In genomic region chrY:7272556-7273195, GRCh38 we compare ENCODE assay signal across 8 cellular contexts.
DNase-seq lines count a peak whose midpoint lies in the region; ATAC-seq lines count a peak whose summit lies in the region.

No MANE protein-coding gene starts in this region.

- peak; percentile 0 for DNase-seq in DMS79 (lab: John Stamatoyannopoulos, UW)
- DNase-seq in activated effector memory CD4-positive, alpha-beta T cell treated with Interleukin-2 at 50 U/mL for 16 hours: peak; percentile 49
- DNase-seq in left lobe of liver (ENCODE audit: low spot score): peak; percentile 69
- DNase-seq in SHP77 (lab: John Stamatoyannopoulos, UW): no peak
- DNase-seq in central memory CD4-positive, alpha-beta T cell: no peak

- ATAC-seq in HG03460 (IDR thresholded peaks at IDR 0.05; ENCODE audit: unreplicated experiment): peak; percentile 35
- ATAC-seq in left lobe of liver: peak; percentile 65
- no peak for ATAC-seq in GM19395 (IDR thresholded peaks at IDR 0.05; ENCODE audit: unreplicated experiment)
- no peak for ATAC-seq in HG03159 (IDR thresholded peaks at IDR 0.05; ENCODE audit: unreplicated experiment)

Comparison
In these comparisons a context has a peak if more than half of its experiments do, and no peak if none do; other contexts are left out.
1. DNase-seq: peak in DMS79 (single experiment), activated effector memory CD4-positive, alpha-beta T cell treated with Interleukin-2 at 50 U/mL for 16 hours (single experiment) and left lobe of liver (single experiment); none in SHP77 (0 of 2) and central memory CD4-positive, alpha-beta T cell (single experiment).
2. ATAC-seq: peak in HG03460 (single experiment) and left lobe of liver (single experiment); none in GM19395 (single experiment) and HG03159 (single experiment).